21 cellular contexts compared by ENCODE assay signal in the genomic region with DNA sequence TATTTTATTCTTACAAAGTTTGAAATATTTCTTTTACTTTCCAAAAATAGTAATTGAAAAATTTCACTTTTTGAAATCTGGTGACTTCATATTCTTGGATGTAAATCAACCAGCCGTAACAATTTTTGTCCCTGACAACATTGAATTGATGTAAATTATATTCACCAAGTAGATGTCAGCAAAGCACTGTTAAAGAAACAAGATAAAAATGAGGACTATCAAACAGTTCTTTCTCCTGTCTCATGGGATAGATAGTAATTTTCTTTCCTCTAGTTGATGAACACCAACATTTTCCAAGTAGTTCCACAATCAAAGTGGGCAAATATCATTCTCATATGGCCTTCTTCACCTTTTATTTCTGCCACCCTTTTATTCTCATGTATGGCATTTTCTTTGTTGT.
"Had no signal": no experiment of that assay in that cellular context is flagged by ENCODE, and none has a peak within 500 bp of the region (broad histone marks: within the 10 kb centered on the region; RNA-seq: fewer than 3 reads in every experiment).

No MANE protein-coding gene starts in this region.

- DNase-seq: colonic mucosa; cortex of kidney; dermis blood vessel endothelial cell; dorsolateral prefrontal cortex; effector CD4-positive, alpha-beta T cell; effector CD8-positive, alpha-beta T cell; effector memory CD4-positive, alpha-beta T cell; effector memory CD8-positive, alpha-beta T cell; endodermal cell; esophagus squamous epithelium; foreskin fibroblast; foreskin keratinocyte; foreskin melanocyte; gastrocnemius medialis; glutamatergic neuron; heart left ventricle; heart right ventricle had no signal

- H3K27ac ChIP-seq: colonic mucosa, coronary artery, dorsolateral prefrontal cortex, epithelial cell of prostate, esophagus muscularis mucosa, esophagus squamous epithelium, foreskin keratinocyte, gastrocnemius medialis, gastroesophageal sphincter, heart left ventricle, heart right ventricle had no signal

- H3K36me3 ChIP-seq: colonic mucosa, esophagus muscularis mucosa, esophagus squamous epithelium, gastrocnemius medialis, gastroesophageal sphincter, heart left ventricle, heart right ventricle had no signal

- H3K27me3 ChIP-seq: colonic mucosa, dorsolateral prefrontal cortex, esophagus muscularis mucosa, esophagus squamous epithelium, foreskin keratinocyte, gastrocnemius medialis, gastroesophageal sphincter, heart left ventricle, heart right ventricle had no signal

- H3K4me1 ChIP-seq: colonic mucosa, foreskin keratinocyte, gastrocnemius medialis, heart left ventricle, heart right ventricle had no signal

- H3K4me3 ChIP-seq: colonic mucosa, coronary artery, dorsolateral prefrontal cortex, esophagus muscularis mucosa, esophagus squamous epithelium, gastrocnemius medialis, gastroesophageal sphincter, heart left ventricle, heart right ventricle had no signal

- H3K9me3 ChIP-seq: colonic mucosa, esophagus muscularis mucosa, esophagus squamous epithelium, gastrocnemius medialis, gastroesophageal sphincter, heart left ventricle had no signal
